In the genomic region with DNA sequence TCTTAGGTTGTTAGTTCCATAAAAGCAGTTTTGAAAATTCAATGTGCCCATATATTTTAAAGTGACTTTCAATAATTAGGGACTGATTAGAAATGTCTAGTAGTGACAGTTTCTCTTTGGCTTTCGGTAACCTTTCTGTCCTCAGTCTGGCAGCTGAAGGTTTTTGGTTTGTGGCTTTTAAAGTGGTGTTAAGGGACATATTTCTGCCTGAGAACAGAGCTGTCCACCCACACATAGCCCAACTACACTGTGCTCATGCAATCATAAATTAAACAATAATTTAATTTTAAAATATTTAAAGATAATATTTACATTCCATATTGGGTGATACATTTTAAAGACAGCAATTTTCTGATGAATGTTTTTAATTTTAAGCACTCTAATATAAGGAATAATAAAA, we compare ENCODE assay signal across 19 cellular contexts.
"Had no signal": no experiment of that assay in that cellular context is flagged by ENCODE, and none has a peak within 500 bp of the region (broad histone marks: within the 10 kb centered on the region; RNA-seq: fewer than 3 reads in every experiment).

No MANE protein-coding gene starts in this region.

- H3K4me3 ChIP-seq: coronary artery, gastrocnemius medialis, left lung, spleen, upper lobe of right lung had no signal

- H3K27me3 ChIP-seq: gastrocnemius medialis, left lung, spleen, upper lobe of right lung had no signal

- H3K4me1 Mint-ChIP-seq: activated CD4-positive, alpha-beta T cell treated with anti-CD3 and anti-CD28 coated beads, Interleukin-2, amount 10 ng/mL, durations not matched to agents 7 days and 5 days; activated naive CD4-positive, alpha-beta T cell treated with anti-CD3 and anti-CD28 coated beads, Interleukin-2, amount 50 U/mL, for 24 hours; central memory CD8-positive, alpha-beta T cell had no signal

- H3K4me1 ChIP-seq: gastrocnemius medialis, left lung, parathyroid adenoma, spleen, upper lobe of right lung had no signal

- H3K79me2 ChIP-seq: parathyroid adenoma had no signal

- ATAC-seq: activated CD8-positive, alpha-beta T cell treated with anti-CD3 and anti-CD28 coated beads, Interleukin-2, amount 10 ng/mL, durations not matched to agents 7 days and 5 days; gastrocnemius medialis; left lung; upper lobe of right lung had no signal

- H2AFZ ChIP-seq: parathyroid adenoma had no signal

- H3K27me3 Mint-ChIP-seq: activated CD4-positive, alpha-beta T cell treated with anti-CD3 and anti-CD28 coated beads, Interleukin-2, amount 10 ng/mL, durations not matched to agents 7 days and 5 days; activated naive CD4-positive, alpha-beta T cell treated with anti-CD3 and anti-CD28 coated beads, Interleukin-2, amount 50 U/mL, for 24 hours; brain; central memory CD8-positive, alpha-beta T cell had no signal

- H3K9me3 ChIP-seq: gastrocnemius medialis, upper lobe of right lung had no signal

- H3K36me3 ChIP-seq: gastrocnemius medialis, left lung, spleen, upper lobe of right lung had no signal

- H3K27ac ChIP-seq: coronary artery, gastrocnemius medialis, left lung, parathyroid adenoma, spleen, upper lobe of right lung had no signal

- H3K27ac Mint-ChIP-seq: activated CD4-positive, alpha-beta T cell treated with anti-CD3 and anti-CD28 coated beads, Interleukin-2, amount 10 ng/mL, durations not matched to agents 7 days and 5 days; activated CD8-positive, alpha-beta T cell treated with anti-CD3 and anti-CD28 coated beads, Interleukin-2, amount 10 ng/mL, durations not matched to agents 7 days and 5 days; activated naive CD4-positive, alpha-beta T cell treated with anti-CD3 and anti-CD28 coated beads, Interleukin-2, amount 50 U/mL, for 24 hours; mesothelial cell of epicardium; T-helper 1 cell treated with Interleukin-12 subunit alpha and Interleukin-12 subunit beta and Interleukin-4 antibody, amounts not matched to agents 30 μg/mL and 1 μg/mL, for 36 hours had no signal

- H3K9ac ChIP-seq: parathyroid adenoma had no signal

- H3K4me3 Mint-ChIP-seq: activated CD4-positive, alpha-beta T cell treated with anti-CD3 and anti-CD28 coated beads, Interleukin-2, amount 10 ng/mL, durations not matched to agents 7 days and 5 days; activated CD8-positive, alpha-beta T cell treated with anti-CD3 and anti-CD28 coated beads, Interleukin-2, amount 10 ng/mL, durations not matched to agents 7 days and 5 days; activated naive CD4-positive, alpha-beta T cell treated with anti-CD3 and anti-CD28 coated beads, Interleukin-2, amount 50 U/mL, for 24 hours; brain; central memory CD8-positive, alpha-beta T cell; mesothelial cell of epicardium; nephron; T-helper 1 cell treated with Interleukin-12 subunit alpha and Interleukin-12 subunit beta and Interleukin-4 antibody, amounts not matched to agents 30 μg/mL and 1 μg/mL, for 36 hours had no signal

- DNase-seq: activated CD4-positive, alpha-beta T cell treated with anti-CD3 and anti-CD28 coated beads, Interleukin-2, amount 10 ng/mL, durations not matched to agents 7 days and 5 days; activated CD8-positive, alpha-beta T cell treated with anti-CD3 and anti-CD28 coated beads, Interleukin-2, amount 10 ng/mL, durations not matched to agents 7 days and 5 days; activated effector memory CD4-positive, alpha-beta T cell treated with anti-CD3 and anti-CD28 coated beads, Interleukin-2, amount 50 U/mL, for 16 hours; activated T-cell treated with anti-CD3 and anti-CD28 coated beads, Interleukin-2, amount 50 U/mL, for 48 hours; gastrocnemius medialis; head of caudate nucleus; kidney; left lung; spleen; stimulated activated naive CD4-positive, alpha-beta T cell; upper lobe of right lung had no signal
